Comparison of ENCODE assay signal across 23 cellular contexts in the genomic region with DNA sequence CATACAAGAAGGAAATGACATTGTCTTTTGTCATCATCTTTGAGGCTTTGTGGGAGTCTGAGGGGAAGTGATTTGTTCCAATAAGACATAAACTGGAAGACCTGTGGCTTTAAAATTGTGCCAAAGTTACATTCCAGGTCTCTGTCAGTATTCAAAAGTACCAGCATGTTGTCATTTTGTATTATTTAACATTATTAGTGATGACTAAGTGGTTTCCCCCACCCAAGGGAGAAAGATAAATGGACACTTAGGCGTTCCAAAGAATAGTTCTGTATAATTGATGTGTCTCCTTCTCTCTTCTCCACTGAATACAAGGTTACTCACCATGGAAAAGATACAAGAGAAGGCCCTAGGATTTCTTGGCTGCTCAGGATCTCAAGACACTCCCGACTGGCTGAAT. TPM values are rescaled to one million over a fixed set of nuclear protein-coding genes. Genes with fewer than 3 reads are reported as not detected.
A peak's percentile ranks its signal among the peaks of the same experiment; 100 is the strongest.
DNase-seq lines count a peak whose midpoint lies in the region; ATAC-seq, FAIRE-seq and TF ChIP-seq lines count a peak whose summit lies in the region.
"Had no signal": no experiment of that assay in that cellular context is flagged by ENCODE, and none has a peak within 500 bp of the region (broad histone marks: within the 10 kb centered on the region; RNA-seq: fewer than 3 reads in every experiment).

No MANE protein-coding gene starts in this region.

- ATAC-seq in HG02588 (IDR thresholded peaks at IDR 0.05; ENCODE audit: unreplicated experiment), result no peak
- ATAC-seq: GM12878, left lung, mucosa of descending colon, psoas muscle, Right ventricle myocardium inferior, T-helper 17 cell had no signal

- H3K4me3 ChIP-seq in dorsolateral prefrontal cortex (no peak overlapping the region), skeletal muscle satellite cell (ENCODE audit: low read length) (peak overlapping the region; percentile 16)
- H3K4me3 ChIP-seq: breast epithelium, GM12878, left lung, mucosa of descending colon, psoas muscle, upper lobe of left lung had no signal

- no peak for FAIRE-seq in frontal cortex (lab: Jason Lieb, UNC)
- FAIRE-seq: G401.6, GM12878 had no signal

- peak overlapping the region in 45 of 59 donors; percentile 0 to 82 (median 54) for H3K27ac ChIP-seq in dorsolateral prefrontal cortex
- H3K27ac ChIP-seq: breast epithelium, left lung, psoas muscle, upper lobe of left lung had no signal

- H3K4me1 ChIP-seq in skeletal muscle satellite cell (ENCODE audit: control insufficient read depth, insufficient read depth, low read length), result peaks cover 35% of the 10 kb centered on the region
- H3K4me1 ChIP-seq: breast epithelium had no signal

- intact Hi-C loops in dorsolateral prefrontal cortex (cut with DNase I), result loop anchor here in 1 of 2 donors (5.0 kb wide), 1 partner anchor 63 kb away; a partner anchor contains a TSS

- DNase-seq in ELR (ENCODE audit: low read depth) (peak; percentile 88), RPMI7951 (ENCODE audit: low read depth) (peak; percentile 46), dorsolateral prefrontal cortex (no peak), NCI-H1417 treated with DMSO at 0.1 percent for 48 hours (lab: John Stamatoyannopoulos, UW) (no peak), frontal cortex (ENCODE audit: low spot score in 2 of 2) (no peak), NCI-H2107 treated with DMSO at 0.1 percent for 48 hours (lab: John Stamatoyannopoulos, UW; ENCODE audit: unreplicated experiment) (no peak)
- DNase-seq: activated CD4-positive, CD25-positive, alpha-beta regulatory T cell; activated naive CD8-positive, alpha-beta T cell treated with anti-CD3 and anti-CD28 coated beads for 36 hours; KG1; left lung; mucosa of descending colon; NCI-H1092; NCI-H526; psoas muscle; stimulated activated CD4-positive, alpha-beta T cell treated with anti-CD3 and anti-CD28 coated beads, Interleukin-4, amount 100 ng/mL, for 24 hours; T-helper 17 cell; upper lobe of left lung had no signal

- H3K9me3 ChIP-seq in skeletal muscle satellite cell (replicated peaks; ENCODE audit: low read length), result no peaks in the 10 kb centered on the region
- H3K9me3 ChIP-seq: breast epithelium, left lung, mucosa of descending colon, psoas muscle, upper lobe of left lung had no signal

- H3K4me2 ChIP-seq in skeletal muscle satellite cell (ENCODE audit: low read length), result peak overlapping the region; percentile 52

- no peak for TF ChIP-seq CTCF in dorsolateral prefrontal cortex (IDR thresholded peaks at IDR 0.05 in 54 of 56, conservative IDR thresholded peaks at IDR 0.05 in 2 of 56; ENCODE audit: low read depth in 1 of 56, partially characterized antibody in 56 of 56)

- H3K27me3 ChIP-seq in dorsolateral prefrontal cortex (no peaks in the 10 kb centered on the region), skeletal muscle satellite cell (ENCODE audit: control insufficient read depth, insufficient read depth, low read length) (no peaks in the 10 kb centered on the region)
- H3K27me3 ChIP-seq: breast epithelium, left lung, upper lobe of left lung had no signal

- H3K36me3 ChIP-seq in skeletal muscle satellite cell (ENCODE audit: insufficient read depth, low read length), result no peaks in the 10 kb centered on the region
- H3K36me3 ChIP-seq: breast epithelium, left lung, upper lobe of left lung had no signal

- peak overlapping the region; percentile 28 for H3K9ac ChIP-seq in skeletal muscle satellite cell (ENCODE audit: low read depth, low read length)

RNA-seq across cellular contexts. Expression of a gene that starts 3.8 kb away (rescaled TPM):
- total RNA-seq in RPMI7951 (2014; rRNA removed; shearing (Covaris generic)), result not detected in 2 replicates
- total RNA-seq in dorsolateral prefrontal cortex (under 1 TPM in 56 of 120 experiments, not detected in 64; 0.07 to 0.89 (median 0.22) TPM), frontal cortex (not detected)
- under 0.01 TPM in 1 of 2 replicates, not detected in the other for total RNA-seq in skeletal muscle satellite cell (2012; rRNA removed)
- total RNA-seq: activated naive CD8-positive, alpha-beta T cell treated with anti-CD3 and anti-CD28 coated beads for 36 hours; GM12878; left lung; mucosa of descending colon; psoas muscle; Right ventricle myocardium inferior; T-helper 17 cell had no signal

RNA-seq across cellular contexts. Expression of a gene that starts 5.3 kb away (rescaled TPM):
- 32.3 and 32.4 TPM in 2 replicates for total RNA-seq in RPMI7951 (2014; rRNA removed; shearing (Covaris generic))
- 100 to 1,000 TPM in 70 of 120 experiments, 10 to 100 TPM in 50; 65.6 to 156 (median 103) TPM for total RNA-seq in dorsolateral prefrontal cortex
- total RNA-seq in skeletal muscle satellite cell (2012; rRNA removed), result 48.4 and 52.6 TPM in 2 replicates
- total RNA-seq in frontal cortex, result 33.0 TPM

RNA-seq across cellular contexts. Expression of a gene that starts 25.5 kb away (rescaled TPM):
- total RNA-seq in RPMI7951 (2014; rRNA removed; shearing (Covaris generic)), result not detected in 2 replicates
- 1 to 10 TPM in 1 of 120 experiments, under 1 TPM in 20, not detected in 99; 0.14 to 1.1 (median 0.29) TPM for total RNA-seq in dorsolateral prefrontal cortex
- not detected in 2 replicates for total RNA-seq in skeletal muscle satellite cell (2012; rRNA removed)
- total RNA-seq in frontal cortex, result not detected
- total RNA-seq: activated naive CD8-positive, alpha-beta T cell treated with anti-CD3 and anti-CD28 coated beads for 36 hours; breast epithelium; GM12878; mucosa of descending colon; psoas muscle; Right ventricle myocardium inferior; T-helper 17 cell; upper lobe of left lung had no signal

RNA-seq across cellular contexts. Expression of a gene that starts 48.9 kb away (rescaled TPM):
- 4.9 and 6.1 TPM in 2 replicates for total RNA-seq in RPMI7951 (2014; rRNA removed; shearing (Covaris generic))
- total RNA-seq in dorsolateral prefrontal cortex (10 to 100 TPM in 48 of 120 experiments, 1 to 10 TPM in 72; 4.8 to 18.7 (median 9.5) TPM), frontal cortex (36.7 TPM)
- total RNA-seq in skeletal muscle satellite cell (2012; rRNA removed), result 10.0 and 10.4 TPM in 2 replicates
- total RNA-seq: GM12878 had no signal

Comparison
In these comparisons a context has a peak if more than half of its experiments do, and no peak if none do; other contexts are left out.
1. DNase-seq: peak in ELR (single experiment) and RPMI7951 (single experiment); none in dorsolateral prefrontal cortex (0 of 10), NCI-H1417 treated with DMSO at 0.1 percent for 48 hours (single experiment), frontal cortex (0 of 2) and NCI-H2107 treated with DMSO at 0.1 percent for 48 hours (single experiment).